Comparison of ENCODE assay signal across 9 cellular contexts in genomic region chr22:45602824-45603301, GRCh38.
DNase-seq lines count a peak whose midpoint lies in the region; ATAC-seq and TF ChIP-seq lines count a peak whose summit lies in the region.
"Had no signal": no experiment of that assay in that cellular context is flagged by ENCODE, and none has a peak within 500 bp of the region (broad histone marks: within the 10 kb centered on the region; RNA-seq: fewer than 3 reads in every experiment).

No MANE protein-coding gene starts in this region.

- no peak for TF ChIP-seq CTCF in cardiac fibroblast (IDR thresholded peaks at IDR 0.05; ENCODE audit: low read depth, low read length)
- TF ChIP-seq CTCF in progenitor cell of endocrine pancreas (IDR thresholded peaks at IDR 0.05; ENCODE audit: unreplicated experiment) = no peak

- H3K4me3 ChIP-seq in cardiac fibroblast (replicated peaks in 1 of 2; ENCODE audit: low read depth in 2 of 2, low read length in 2 of 2) = no peak overlapping the region

- H3K27me3 Mint-ChIP-seq in progenitor cell of endocrine pancreas = no peaks in the 10 kb centered on the region

- H3K4me1 Mint-ChIP-seq in progenitor cell of endocrine pancreas (ENCODE audit: low read depth) = peaks cover 15% of the 10 kb centered on the region

- H3K27ac Mint-ChIP-seq in progenitor cell of endocrine pancreas = no peak overlapping the region

- H3K9me3 Mint-ChIP-seq in progenitor cell of endocrine pancreas (ENCODE audit: low read depth) = no peaks in the 10 kb centered on the region

- H3K36me3 Mint-ChIP-seq in progenitor cell of endocrine pancreas (ENCODE audit: insufficient read depth) = peaks cover 5% of the 10 kb centered on the region

- no peak for ATAC-seq in HG02678 (IDR thresholded peaks at IDR 0.05; ENCODE audit: unreplicated experiment)

- DNase-seq in DMS53 (lab: John Stamatoyannopoulos, UW) (peak; percentile 11), DMS53 treated with DMSO at 0.1 percent for 48 hours (lab: John Stamatoyannopoulos, UW; ENCODE audit: unreplicated experiment) (no peak), NCI-H345 (lab: John Stamatoyannopoulos, UW) (peak; percentile 84), cardiac fibroblast (ENCODE audit: low read depth in 2 of 2) (peak; percentile 49 to 53), progenitor cell of endocrine pancreas (ENCODE audit: low spot score, unreplicated experiment) (no peak), SIG-M5 (lab: John Stamatoyannopoulos, UW) (no peak), GM19240 (ENCODE audit: insufficient read length, low spot score) (no peak)
- DNase-seq: NCI-H1930 had no signal

- peak overlapping the region; percentile 64 for H3K4me3 Mint-ChIP-seq in progenitor cell of endocrine pancreas (ENCODE audit: low read depth)

Comparison
In these comparisons a context has a peak if more than half of its experiments do, and no peak if none do; other contexts are left out.
1. DNase-seq: peak in DMS53 (single experiment), NCI-H345 (single experiment) and cardiac fibroblast (2 of 2); none in DMS53 treated with DMSO at 0.1 percent for 48 hours (single experiment), progenitor cell of endocrine pancreas (single experiment), SIG-M5 (single experiment) and GM19240 (single experiment).